In genomic region chr1:111965781-111966453, GRCh38 we compare ENCODE assay signal across 24 cellular contexts.
"Had no signal": no experiment of that assay in that cellular context is flagged by ENCODE, and none has a peak within 500 bp of the region (broad histone marks: within the 10 kb centered on the region; RNA-seq: fewer than 3 reads in every experiment).

No MANE protein-coding gene starts in this region.

- H3K9me3 ChIP-seq: neutrophil, pancreas, psoas muscle, right lobe of liver, sigmoid colon, stomach, thoracic aorta, thyroid gland, tibial nerve, upper lobe of left lung, vagina had no signal

- H2AFZ ChIP-seq: neural progenitor cell had no signal

- DNase-seq: naive thymus-derived CD4-positive, alpha-beta T cell; natural killer cell; nucleus accumbens; pancreas; psoas muscle; right lobe of liver; sigmoid colon; small intestine; stimulated activated CD4-positive, alpha-beta T cell treated with anti-CD3 and anti-CD28 coated beads, Interleukin-15, amount 100 ng/mL, for 24 hours; stimulated activated CD4-positive, alpha-beta T cell treated with anti-CD3 and anti-CD28 coated beads, Interleukin-2, amount 100 ng/mL, for 24 hours; stimulated activated CD4-positive, alpha-beta T cell treated with anti-CD3 and anti-CD28 coated beads, Interleukin-2, amount 100 ng/mL, for 48 hours; stimulated activated CD4-positive, alpha-beta T cell treated with anti-CD3 and anti-CD28 coated beads, Interleukin-4, amount 100 ng/mL, for 24 hours; stimulated activated naive B cell treated with anti-CD40 and anti-IgM and Interleukin-4, amounts not matched to agents 10 μg/mL and 1 μg/mL and 100 μg/mL, for 72 hours; stimulated activated naive CD4-positive, alpha-beta T cell treated with Interleukin-2 at 50 U/mL for 16 hours; stomach; thyroid gland; trophoblast cell; upper lobe of left lung had no signal

- H3K27me3 ChIP-seq: neural progenitor cell, pancreas, right lobe of liver, sigmoid colon, stomach, thyroid gland, tibial nerve, upper lobe of left lung, vagina had no signal

- H3K27ac ChIP-seq: neural progenitor cell, neutrophil, pancreas, psoas muscle, right lobe of liver, sigmoid colon, stomach, thoracic aorta, thyroid gland, tibial nerve, upper lobe of left lung, vagina had no signal

- H3K4me3 ChIP-seq: neural progenitor cell, pancreas, psoas muscle, right lobe of liver, sigmoid colon, stomach, thoracic aorta, thyroid gland, tibial nerve, upper lobe of left lung, vagina had no signal

- H3K4me2 ChIP-seq: neural progenitor cell had no signal

- H3K9ac ChIP-seq: neural progenitor cell had no signal

- H3K4me1 ChIP-seq: pancreas, right lobe of liver, tibial nerve, vagina had no signal

- ATAC-seq: naive thymus-derived CD4-positive, alpha-beta T cell; natural killer cell; pancreas; psoas muscle; right lobe of liver; stimulated activated effector memory CD8-positive, alpha-beta T cell treated with anti-CD3 and anti-CD28 coated beads, Interleukin-12 subunit alpha, Interleukin-12 subunit beta, amount 100 ng/mL, for 72 hours; stimulated activated naive B cell treated with anti-CD40 and anti-IgM and Interleukin-4, amounts not matched to agents 10 μg/mL and 1 μg/mL and 100 μg/mL, for 72 hours had no signal

- H3K36me3 ChIP-seq: neural progenitor cell, neutrophil, pancreas, right lobe of liver, sigmoid colon, stomach, thoracic aorta, thyroid gland, tibial nerve, upper lobe of left lung, vagina had no signal
